ENCODE assay signal across 2 cellular contexts in the genomic region with DNA sequence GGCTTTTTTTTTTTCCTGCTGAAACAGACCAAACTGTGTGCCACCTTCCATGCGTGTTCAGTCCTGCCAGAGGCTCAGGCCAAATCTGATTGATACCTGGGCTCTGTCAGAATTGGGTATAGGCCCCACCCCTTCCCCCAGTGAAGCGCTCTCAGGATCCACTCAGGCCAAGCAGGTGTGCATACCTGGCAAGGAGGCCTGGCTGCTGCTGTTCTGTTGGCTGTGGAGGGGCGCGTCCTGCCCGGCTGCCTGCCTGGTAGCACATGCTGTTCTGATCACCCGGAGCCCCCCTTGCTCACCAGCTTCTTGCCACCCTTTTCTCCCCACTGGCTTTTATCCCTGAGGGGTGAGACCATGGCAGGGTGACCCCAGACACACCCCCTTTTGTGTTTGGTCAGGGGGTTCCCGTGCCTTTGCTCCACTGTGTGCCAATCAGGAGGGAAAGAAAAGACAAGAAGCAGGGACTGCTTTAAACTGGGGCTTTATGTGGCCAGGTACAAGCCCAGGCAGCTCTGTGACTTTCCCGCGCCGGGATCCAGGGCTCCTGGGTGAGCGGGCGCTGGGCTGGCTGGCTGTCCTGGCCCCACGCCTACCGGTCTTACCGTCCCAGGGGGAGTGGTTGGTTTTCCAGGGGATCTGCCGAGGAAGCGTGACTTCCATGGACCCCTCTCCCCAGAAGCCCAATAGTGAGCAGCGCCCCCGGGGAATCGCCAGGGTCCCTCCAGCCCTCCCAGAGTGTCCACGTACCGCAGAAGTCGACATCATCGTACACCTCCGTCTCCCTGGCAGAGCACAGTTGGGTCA.
TF ChIP-seq lines count a peak whose summit lies in the region.

No MANE protein-coding gene starts in this region.

TF ChIP-seq in GM23338, 12 proteins besides CTCF, POLR2A, EP300 and RAD21 (continued from another document and continues in another):
- TF ChIP-seq, protein P1, sequence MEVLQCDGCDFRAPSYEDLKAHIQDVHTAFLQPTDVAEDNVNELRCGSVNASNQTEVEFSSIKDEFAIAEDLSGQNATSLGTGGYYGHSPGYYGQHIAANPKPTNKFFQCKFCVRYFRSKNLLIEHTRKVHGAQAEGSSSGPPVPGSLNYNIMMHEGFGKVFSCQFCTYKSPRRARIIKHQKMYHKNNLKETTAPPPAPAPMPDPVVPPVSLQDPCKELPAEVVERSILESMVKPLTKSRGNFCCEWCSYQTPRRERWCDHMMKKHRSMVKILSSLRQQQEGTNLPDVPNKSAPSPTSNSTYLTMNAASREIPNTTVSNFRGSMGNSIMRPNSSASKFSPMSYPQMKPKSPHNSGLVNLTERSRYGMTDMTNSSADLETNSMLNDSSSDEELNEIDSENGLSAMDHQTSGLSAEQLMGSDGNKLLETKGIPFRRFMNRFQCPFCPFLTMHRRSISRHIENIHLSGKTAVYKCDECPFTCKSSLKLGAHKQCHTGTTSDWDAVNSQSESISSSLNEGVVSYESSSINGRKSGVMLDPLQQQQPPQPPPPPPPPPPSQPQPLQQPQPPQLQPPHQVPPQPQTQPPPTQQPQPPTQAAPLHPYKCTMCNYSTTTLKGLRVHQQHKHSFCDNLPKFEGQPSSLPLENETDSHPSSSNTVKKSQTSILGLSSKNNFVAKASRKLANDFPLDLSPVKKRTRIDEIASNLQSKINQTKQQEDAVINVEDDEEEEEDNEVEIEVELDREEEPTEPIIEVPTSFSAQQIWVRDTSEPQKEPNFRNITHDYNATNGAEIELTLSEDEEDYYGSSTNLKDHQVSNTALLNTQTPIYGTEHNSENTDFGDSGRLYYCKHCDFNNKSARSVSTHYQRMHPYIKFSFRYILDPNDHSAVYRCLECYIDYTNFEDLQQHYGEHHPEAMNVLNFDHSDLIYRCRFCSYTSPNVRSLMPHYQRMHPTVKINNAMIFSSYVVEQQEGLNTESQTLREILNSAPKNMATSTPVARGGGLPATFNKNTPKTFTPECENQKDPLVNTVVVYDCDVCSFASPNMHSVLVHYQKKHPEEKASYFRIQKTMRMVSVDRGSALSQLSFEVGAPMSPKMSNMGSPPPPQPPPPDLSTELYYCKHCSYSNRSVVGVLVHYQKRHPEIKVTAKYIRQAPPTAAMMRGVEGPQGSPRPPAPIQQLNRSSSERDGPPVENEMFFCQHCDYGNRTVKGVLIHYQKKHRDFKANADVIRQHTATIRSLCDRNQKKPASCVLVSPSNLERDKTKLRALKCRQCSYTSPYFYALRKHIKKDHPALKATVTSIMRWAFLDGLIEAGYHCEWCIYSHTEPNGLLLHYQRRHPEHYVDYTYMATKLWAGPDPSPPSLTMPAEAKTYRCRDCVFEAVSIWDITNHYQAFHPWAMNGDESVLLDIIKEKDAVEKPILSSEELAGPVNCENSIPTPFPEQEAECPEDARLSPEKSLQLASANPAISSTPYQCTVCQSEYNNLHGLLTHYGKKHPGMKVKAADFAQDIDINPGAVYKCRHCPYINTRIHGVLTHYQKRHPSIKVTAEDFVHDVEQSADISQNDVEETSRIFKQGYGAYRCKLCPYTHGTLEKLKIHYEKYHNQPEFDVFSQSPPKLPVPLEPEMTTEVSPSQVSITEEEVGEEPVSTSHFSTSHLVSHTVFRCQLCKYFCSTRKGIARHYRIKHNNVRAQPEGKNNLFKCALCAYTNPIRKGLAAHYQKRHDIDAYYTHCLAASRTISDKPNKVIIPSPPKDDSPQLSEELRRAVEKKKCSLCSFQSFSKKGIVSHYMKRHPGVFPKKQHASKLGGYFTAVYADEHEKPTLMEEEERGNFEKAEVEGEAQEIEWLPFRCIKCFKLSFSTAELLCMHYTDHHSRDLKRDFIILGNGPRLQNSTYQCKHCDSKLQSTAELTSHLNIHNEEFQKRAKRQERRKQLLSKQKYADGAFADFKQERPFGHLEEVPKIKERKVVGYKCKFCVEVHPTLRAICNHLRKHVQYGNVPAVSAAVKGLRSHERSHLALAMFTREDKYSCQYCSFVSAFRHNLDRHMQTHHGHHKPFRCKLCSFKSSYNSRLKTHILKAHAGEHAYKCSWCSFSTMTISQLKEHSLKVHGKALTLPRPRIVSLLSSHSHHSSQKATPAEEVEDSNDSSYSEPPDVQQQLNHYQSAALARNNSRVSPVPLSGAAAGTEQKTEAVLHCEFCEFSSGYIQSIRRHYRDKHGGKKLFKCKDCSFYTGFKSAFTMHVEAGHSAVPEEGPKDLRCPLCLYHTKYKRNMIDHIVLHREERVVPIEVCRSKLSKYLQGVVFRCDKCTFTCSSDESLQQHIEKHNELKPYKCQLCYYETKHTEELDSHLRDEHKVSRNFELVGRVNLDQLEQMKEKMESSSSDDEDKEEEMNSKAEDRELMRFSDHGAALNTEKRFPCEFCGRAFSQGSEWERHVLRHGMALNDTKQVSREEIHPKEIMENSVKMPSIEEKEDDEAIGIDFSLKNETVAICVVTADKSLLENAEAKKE (CRISPR knock-in tag; IDR thresholded peaks at IDR 0.05), result no peak
- no peak for TF ChIP-seq ZNF331 (CRISPR knock-in tag; IDR thresholded peaks at IDR 0.05; ENCODE audit: low read depth)
- no peak for TF ChIP-seq ZNF114 (CRISPR knock-in tag; IDR thresholded peaks at IDR 0.05)
- TF ChIP-seq STAT1 (IDR thresholded peaks at IDR 0.05; ENCODE audit: unreplicated experiment), result no peak
- TF ChIP-seq NANOG (IDR thresholded peaks at IDR 0.05; ENCODE audit: borderline replicate concordance), result no peak
- TF ChIP-seq, protein P2, sequence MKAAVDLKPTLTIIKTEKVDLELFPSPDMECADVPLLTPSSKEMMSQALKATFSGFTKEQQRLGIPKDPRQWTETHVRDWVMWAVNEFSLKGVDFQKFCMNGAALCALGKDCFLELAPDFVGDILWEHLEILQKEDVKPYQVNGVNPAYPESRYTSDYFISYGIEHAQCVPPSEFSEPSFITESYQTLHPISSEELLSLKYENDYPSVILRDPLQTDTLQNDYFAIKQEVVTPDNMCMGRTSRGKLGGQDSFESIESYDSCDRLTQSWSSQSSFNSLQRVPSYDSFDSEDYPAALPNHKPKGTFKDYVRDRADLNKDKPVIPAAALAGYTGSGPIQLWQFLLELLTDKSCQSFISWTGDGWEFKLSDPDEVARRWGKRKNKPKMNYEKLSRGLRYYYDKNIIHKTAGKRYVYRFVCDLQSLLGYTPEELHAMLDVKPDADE (IDR thresholded peaks at IDR 0.05), result no peak
- TF ChIP-seq POLR2AphosphoS5 (IDR thresholded peaks at IDR 0.05; ENCODE audit: low read depth), result no peak; the same call in 1 of the 2 replicates
- no peak for TF ChIP-seq EZH2phosphoT487 (IDR thresholded peaks at IDR 0.05; ENCODE audit: unreplicated experiment)
- TF ChIP-seq CREB1 (CRISPR knock-in tag; IDR thresholded peaks at IDR 0.05; ENCODE audit: low read depth), result no peak

TF ChIP-seq in HEK293T, 16 proteins besides CTCF, POLR2A, EP300 and RAD21 (continued from another document):
- no peak for TF ChIP-seq PKNOX1 (IDR thresholded peaks at IDR 0.05)
- no peak for TF ChIP-seq FOXM1 (IDR thresholded peaks at IDR 0.05; ENCODE audit: borderline replicate concordance)
- no peak for TF ChIP-seq L3MBTL2 (conservative IDR thresholded peaks at IDR 0.05)
- TF ChIP-seq LEF1 (IDR thresholded peaks at IDR 0.05; ENCODE audit: borderline replicate concordance), result no peak
- no peak for TF ChIP-seq CTBP1 (IDR thresholded peaks at IDR 0.05; ENCODE audit: borderline replicate concordance)
